ENCODE assay signal across 8 cellular contexts in the genomic region with DNA sequence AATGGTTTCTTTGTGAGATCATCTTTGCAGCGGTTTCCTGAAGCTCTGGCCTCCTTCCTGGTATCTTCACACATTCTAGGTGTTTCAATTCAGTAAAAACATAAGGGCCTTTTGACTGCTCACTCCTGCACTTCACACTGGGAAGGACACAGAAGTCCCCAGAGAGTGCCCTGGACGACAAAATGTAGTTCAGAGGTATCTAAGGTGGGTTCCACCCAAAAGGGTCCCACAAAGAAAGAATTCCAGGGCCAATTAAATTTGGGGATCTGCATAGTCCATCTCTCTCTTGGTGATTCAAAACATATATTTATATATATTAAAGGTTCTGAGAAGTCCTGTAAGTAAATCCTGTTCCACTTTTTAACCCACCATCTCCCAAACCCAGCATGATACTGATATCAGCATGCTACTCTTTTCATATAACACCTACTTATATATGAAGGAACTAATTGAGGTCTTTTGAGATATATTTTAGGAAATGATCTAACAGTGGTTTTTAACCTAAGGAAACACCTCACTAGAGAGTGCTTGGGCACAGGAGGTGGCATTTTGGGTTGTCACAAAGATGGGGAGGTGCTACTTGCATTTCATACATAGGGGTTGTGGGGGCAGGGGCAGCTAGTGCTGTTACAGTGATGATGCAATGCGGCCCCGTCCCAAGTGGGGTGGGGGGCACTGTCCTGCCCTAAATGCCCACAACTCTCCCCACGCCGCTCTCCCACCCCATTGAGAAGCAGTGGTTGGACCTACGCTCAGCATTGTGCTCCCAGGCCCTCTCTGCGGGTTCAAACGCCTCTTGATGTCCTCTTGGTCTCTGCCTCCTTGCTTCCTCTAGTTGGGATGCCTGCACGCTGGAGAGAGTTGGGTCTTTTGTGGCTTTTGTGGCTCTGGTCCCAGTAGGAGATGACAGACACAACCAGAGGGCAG.
DNase-seq lines count a peak whose midpoint lies in the region; ATAC-seq lines count a peak whose summit lies in the region.

No MANE protein-coding gene starts in this region.

- peak overlapping the region; percentile 26; the same call in 1 of the 2 replicates for H3K27ac ChIP-seq in HUES6 (ENCODE audit: low read depth, low read length)
- H3K27ac ChIP-seq in epithelial cell of prostate = peak overlapping the region; percentile 98
- H3K27ac ChIP-seq in skeletal muscle tissue (ENCODE audit: low read depth, low read length) = peak overlapping the region; percentile 88

- ATAC-seq in GM18511 (IDR thresholded peaks at IDR 0.05; ENCODE audit: unreplicated experiment) (peak; percentile 43), GM19023 (IDR thresholded peaks at IDR 0.05; ENCODE audit: unreplicated experiment) (no peak), HG02571 (IDR thresholded peaks at IDR 0.05; ENCODE audit: unreplicated experiment) (no peak)

- H3K4me3 ChIP-seq in HUES6 (ENCODE audit: low read depth, low read length) (peak overlapping the region; percentile 58; the same call in 1 of the 2 replicates), skeletal muscle tissue (ENCODE audit: low read length in 3 of 3) (peak overlapping the region; percentile 76 to 81 (median 78))

- CTCF ChIA-PET in activated CD4-positive, alpha-beta memory T cell treated with anti-CD3 and anti-CD28 coated beads, Interleukin-2, amount 10 ng/mL, durations not matched to agents 7 days and 5 days (lab: Charles Lee) = interaction anchor here (0.7 to 7.0 kb wide), 28 partner anchors 16 to 368 kb away, joined by 3 to 134 read pairs (median 6); a partner anchor contains a TSS

- H3K27me3 Mint-ChIP-seq in activated CD4-positive, alpha-beta memory T cell treated with anti-CD3 and anti-CD28 coated beads, Interleukin-2, amount 10 ng/mL, durations not matched to agents 7 days and 5 days = no peaks in the 10 kb centered on the region

- peak overlapping the region; percentile 98 for H3K27ac Mint-ChIP-seq in activated CD4-positive, alpha-beta memory T cell treated with anti-CD3 and anti-CD28 coated beads, Interleukin-2, amount 10 ng/mL, durations not matched to agents 7 days and 5 days

- H3K36me3 Mint-ChIP-seq in activated CD4-positive, alpha-beta memory T cell treated with anti-CD3 and anti-CD28 coated beads, Interleukin-2, amount 10 ng/mL, durations not matched to agents 7 days and 5 days (ENCODE audit: low read depth) = peaks cover 15% of the 10 kb centered on the region

- H3K4me1 Mint-ChIP-seq in activated CD4-positive, alpha-beta memory T cell treated with anti-CD3 and anti-CD28 coated beads, Interleukin-2, amount 10 ng/mL, durations not matched to agents 7 days and 5 days = peaks cover 80% of the 10 kb centered on the region

- H3K9me3 ChIP-seq in HUES6 (ENCODE audit: control insufficient read depth, insufficient read depth, low read depth, low read length) = no peaks in the 10 kb centered on the region
- H3K9me3 ChIP-seq in skeletal muscle tissue (ENCODE audit: control insufficient read depth in 3 of 3, low read length in 3 of 3) = no peaks in the 10 kb centered on the region

- peak; percentile 85 for DNase-seq in activated CD4-positive, alpha-beta memory T cell treated with anti-CD3 and anti-CD28 coated beads, Interleukin-2, amount 10 ng/mL, durations not matched to agents 7 days and 5 days
- DNase-seq in epithelial cell of prostate (ENCODE audit: low read depth, low spot score) (no peak), DMS53 treated with DMSO at 0.1 percent for 48 hours (lab: John Stamatoyannopoulos, UW; ENCODE audit: unreplicated experiment) (no peak)

- peaks cover 47% of the 10 kb centered on the region for H3K4me1 ChIP-seq in HUES6 (ENCODE audit: control insufficient read depth, insufficient read depth, low read length)
- peaks cover 50 to 56% (median 50%) of the 10 kb centered on the region in 3 donors for H3K4me1 ChIP-seq in skeletal muscle tissue (ENCODE audit: control insufficient read depth in 3 of 3, insufficient read depth in 3 of 3, low read length in 3 of 3)

- H3K9ac ChIP-seq in HUES6 (ENCODE audit: low read length) (peak overlapping the region; percentile 67), skeletal muscle tissue (ENCODE audit: low read depth in 1 of 3, low read length in 3 of 3) (peak overlapping the region; percentile 60 to 88 (median 79))

- H3K9me3 Mint-ChIP-seq in activated CD4-positive, alpha-beta memory T cell treated with anti-CD3 and anti-CD28 coated beads, Interleukin-2, amount 10 ng/mL, durations not matched to agents 7 days and 5 days = no peaks in the 10 kb centered on the region

- H3K27me3 ChIP-seq in HUES6 (ENCODE audit: control insufficient read depth, insufficient read depth, low read length) (peaks cover 21% of the 10 kb centered on the region; the same call in 1 of the 2 replicates), skeletal muscle tissue (ENCODE audit: control insufficient read depth in 3 of 3, insufficient read depth in 3 of 3, low read length in 3 of 3) (no peaks in the 10 kb centered on the region)

- peak overlapping the region; percentile 77 for H3K4me3 Mint-ChIP-seq in activated CD4-positive, alpha-beta memory T cell treated with anti-CD3 and anti-CD28 coated beads, Interleukin-2, amount 10 ng/mL, durations not matched to agents 7 days and 5 days

- no peaks in the 10 kb centered on the region for H3K36me3 ChIP-seq in HUES6 (ENCODE audit: control insufficient read depth, insufficient read depth, low read length)
- H3K36me3 ChIP-seq in skeletal muscle tissue (ENCODE audit: control insufficient read depth in 3 of 3, insufficient read depth in 3 of 3, low read length in 3 of 3) = no peaks in the 10 kb centered on the region

- POLR2A ChIA-PET in activated CD4-positive, alpha-beta memory T cell treated with anti-CD3 and anti-CD28 coated beads, Interleukin-2, amount 10 ng/mL, durations not matched to agents 7 days and 5 days (lab: Charles Lee) = interaction anchor here (0.7 to 15.6 kb wide), 57 partner anchors 10 to 403 kb away, joined by 3 to 630 read pairs (median 9); a partner anchor contains a TSS

Comparison
In these comparisons a context has a peak if more than half of its experiments do, and no peak if none do; other contexts are left out.
1. H3K27ac ChIP-seq: peak in every context shown above with its lines; median percentile 98 in epithelial cell of prostate; 88 in skeletal muscle tissue; 26 in HUES6.